3 cellular contexts compared by ENCODE assay signal in the genomic region with DNA sequence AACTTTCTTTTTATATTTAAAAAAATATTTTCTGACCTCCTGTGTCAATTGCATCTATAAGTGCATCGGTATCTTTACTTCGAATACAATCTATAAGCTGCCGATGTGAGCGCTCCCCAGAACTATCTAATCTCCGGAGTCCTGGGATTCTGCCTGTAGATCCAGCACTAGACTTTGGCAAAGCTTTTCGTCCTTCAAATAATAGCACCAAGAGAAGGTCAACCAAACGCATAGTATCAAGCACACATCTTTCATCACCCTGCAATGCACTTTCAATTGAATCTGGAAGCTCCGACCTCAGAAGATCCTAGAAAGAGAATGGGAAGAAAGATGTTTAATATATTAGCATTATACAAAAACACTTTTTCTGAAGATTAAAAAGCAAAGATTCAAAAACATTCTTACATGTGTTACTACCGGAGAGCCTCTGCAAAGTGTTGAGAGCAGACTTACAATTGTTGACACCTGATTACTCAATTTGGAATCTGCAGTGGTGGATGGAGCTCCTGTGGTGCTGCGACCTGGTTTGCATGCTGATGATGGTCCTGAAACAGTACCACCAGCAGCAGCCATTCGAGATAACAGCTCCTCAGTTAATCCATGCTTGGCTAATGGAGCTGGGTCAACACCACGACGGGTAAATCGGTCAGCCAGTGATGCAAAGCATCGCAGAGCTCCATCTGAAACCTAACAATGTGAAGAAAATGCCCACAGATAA.
TF ChIP-seq lines count a peak whose summit lies in the region.

No MANE protein-coding gene starts in this region.

TF ChIP-seq in HepG2, 621 proteins besides CTCF, POLR2A, EP300 and RAD21:
- TF ChIP-seq RBM22 (optimal IDR thresholded peaks at IDR 0.05; ENCODE audit: low read length) (peak; percentile 95), ZNF501 (CRISPR knock-in tag; IDR thresholded peaks at IDR 0.05) (0 out of 2 replicates have a peak, but pooled peaks have one; percentile 17), ZNF354B (CRISPR knock-in tag; IDR thresholded peaks at IDR 0.05) (0 out of 2 replicates have a peak, but pooled peaks have one; percentile 46), FOXP1 (IDR thresholded peaks at IDR 0.05) (no peak), FOXP1 (CRISPR knock-in tag; IDR thresholded peaks at IDR 0.05) (no peak), POLR2G (IDR thresholded peaks at IDR 0.05; ENCODE audit: low read depth, low read length) (peak; percentile 14; the same call in 1 of the 2 replicates), ZNF234 (CRISPR knock-in tag; conservative IDR thresholded peaks at IDR 0.05) (no peak)
- TF ChIP-seq, protein P1, sequence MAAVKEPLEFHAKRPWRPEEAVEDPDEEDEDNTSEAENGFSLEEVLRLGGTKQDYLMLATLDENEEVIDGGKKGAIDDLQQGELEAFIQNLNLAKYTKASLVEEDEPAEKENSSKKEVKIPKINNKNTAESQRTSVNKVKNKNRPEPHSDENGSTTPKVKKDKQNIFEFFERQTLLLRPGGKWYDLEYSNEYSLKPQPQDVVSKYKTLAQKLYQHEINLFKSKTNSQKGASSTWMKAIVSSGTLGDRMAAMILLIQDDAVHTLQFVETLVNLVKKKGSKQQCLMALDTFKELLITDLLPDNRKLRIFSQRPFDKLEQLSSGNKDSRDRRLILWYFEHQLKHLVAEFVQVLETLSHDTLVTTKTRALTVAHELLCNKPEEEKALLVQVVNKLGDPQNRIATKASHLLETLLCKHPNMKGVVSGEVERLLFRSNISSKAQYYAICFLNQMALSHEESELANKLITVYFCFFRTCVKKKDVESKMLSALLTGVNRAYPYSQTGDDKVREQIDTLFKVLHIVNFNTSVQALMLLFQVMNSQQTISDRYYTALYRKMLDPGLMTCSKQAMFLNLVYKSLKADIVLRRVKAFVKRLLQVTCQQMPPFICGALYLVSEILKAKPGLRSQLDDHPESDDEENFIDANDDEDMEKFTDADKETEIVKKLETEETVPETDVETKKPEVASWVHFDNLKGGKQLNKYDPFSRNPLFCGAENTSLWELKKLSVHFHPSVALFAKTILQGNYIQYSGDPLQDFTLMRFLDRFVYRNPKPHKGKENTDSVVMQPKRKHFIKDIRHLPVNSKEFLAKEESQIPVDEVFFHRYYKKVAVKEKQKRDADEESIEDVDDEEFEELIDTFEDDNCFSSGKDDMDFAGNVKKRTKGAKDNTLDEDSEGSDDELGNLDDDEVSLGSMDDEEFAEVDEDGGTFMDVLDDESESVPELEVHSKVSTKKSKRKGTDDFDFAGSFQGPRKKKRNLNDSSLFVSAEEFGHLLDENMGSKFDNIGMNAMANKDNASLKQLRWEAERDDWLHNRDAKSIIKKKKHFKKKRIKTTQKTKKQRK (IDR thresholded peaks at IDR 0.05; ENCODE audit: low read length), result no peak
- TF ChIP-seq, protein P2, sequence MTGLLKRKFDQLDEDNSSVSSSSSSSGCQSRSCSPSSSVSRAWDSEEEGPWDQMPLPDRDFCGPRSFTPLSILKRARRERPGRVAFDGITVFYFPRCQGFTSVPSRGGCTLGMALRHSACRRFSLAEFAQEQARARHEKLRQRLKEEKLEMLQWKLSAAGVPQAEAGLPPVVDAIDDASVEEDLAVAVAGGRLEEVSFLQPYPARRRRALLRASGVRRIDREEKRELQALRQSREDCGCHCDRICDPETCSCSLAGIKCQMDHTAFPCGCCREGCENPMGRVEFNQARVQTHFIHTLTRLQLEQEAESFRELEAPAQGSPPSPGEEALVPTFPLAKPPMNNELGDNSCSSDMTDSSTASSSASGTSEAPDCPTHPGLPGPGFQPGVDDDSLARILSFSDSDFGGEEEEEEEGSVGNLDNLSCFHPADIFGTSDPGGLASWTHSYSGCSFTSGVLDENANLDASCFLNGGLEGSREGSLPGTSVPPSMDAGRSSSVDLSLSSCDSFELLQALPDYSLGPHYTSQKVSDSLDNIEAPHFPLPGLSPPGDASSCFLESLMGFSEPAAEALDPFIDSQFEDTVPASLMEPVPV (CRISPR knock-in tag; IDR thresholded peaks at IDR 0.05), result peak; percentile 29; the same call in 1 of the 2 replicates
- TF ChIP-seq, protein P3, sequence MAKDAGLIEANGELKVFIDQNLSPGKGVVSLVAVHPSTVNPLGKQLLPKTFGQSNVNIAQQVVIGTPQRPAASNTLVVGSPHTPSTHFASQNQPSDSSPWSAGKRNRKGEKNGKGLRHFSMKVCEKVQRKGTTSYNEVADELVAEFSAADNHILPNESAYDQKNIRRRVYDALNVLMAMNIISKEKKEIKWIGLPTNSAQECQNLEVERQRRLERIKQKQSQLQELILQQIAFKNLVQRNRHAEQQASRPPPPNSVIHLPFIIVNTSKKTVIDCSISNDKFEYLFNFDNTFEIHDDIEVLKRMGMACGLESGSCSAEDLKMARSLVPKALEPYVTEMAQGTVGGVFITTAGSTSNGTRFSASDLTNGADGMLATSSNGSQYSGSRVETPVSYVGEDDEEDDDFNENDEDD (CRISPR knock-in tag; IDR thresholded peaks at IDR 0.05; ENCODE audit: borderline replicate concordance), result no peak

TF ChIP-seq in IMR-90, 13 proteins besides CTCF, POLR2A, EP300 and RAD21:
- no peak for TF ChIP-seq RCOR1 (IDR thresholded peaks at IDR 0.05; ENCODE audit: insufficient replicate concordance, low read length)
- TF ChIP-seq MAFK (IDR thresholded peaks at IDR 0.05; ENCODE audit: low read depth, low read length), result no peak
- TF ChIP-seq CHD1 (IDR thresholded peaks at IDR 0.05; ENCODE audit: low read depth, low read length), result no peak
- TF ChIP-seq RFX5 (IDR thresholded peaks at IDR 0.05; ENCODE audit: low read depth, low read length), result no peak
- no peak for TF ChIP-seq NFE2L2 (IDR thresholded peaks at IDR 0.05; ENCODE audit: low read depth, low read length)
- TF ChIP-seq MXI1 (IDR thresholded peaks at IDR 0.05; ENCODE audit: borderline replicate concordance, low read depth, low read length), result no peak
- no peak for TF ChIP-seq CEBPB (IDR thresholded peaks at IDR 0.05; ENCODE audit: low read depth, low read length)
- TF ChIP-seq, protein P4, sequence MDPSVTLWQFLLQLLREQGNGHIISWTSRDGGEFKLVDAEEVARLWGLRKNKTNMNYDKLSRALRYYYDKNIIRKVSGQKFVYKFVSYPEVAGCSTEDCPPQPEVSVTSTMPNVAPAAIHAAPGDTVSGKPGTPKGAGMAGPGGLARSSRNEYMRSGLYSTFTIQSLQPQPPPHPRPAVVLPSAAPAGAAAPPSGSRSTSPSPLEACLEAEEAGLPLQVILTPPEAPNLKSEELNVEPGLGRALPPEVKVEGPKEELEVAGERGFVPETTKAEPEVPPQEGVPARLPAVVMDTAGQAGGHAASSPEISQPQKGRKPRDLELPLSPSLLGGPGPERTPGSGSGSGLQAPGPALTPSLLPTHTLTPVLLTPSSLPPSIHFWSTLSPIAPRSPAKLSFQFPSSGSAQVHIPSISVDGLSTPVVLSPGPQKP (IDR thresholded peaks at IDR 0.05; ENCODE audit: borderline replicate concordance, low read depth, low read length), result no peak
- no peak for TF ChIP-seq MAZ (IDR thresholded peaks at IDR 0.05; ENCODE audit: borderline replicate concordance, low read depth, low read length)
- TF ChIP-seq BHLHE40 (IDR thresholded peaks at IDR 0.05; ENCODE audit: low read depth, low read length), result no peak
- no peak for TF ChIP-seq SMC3 (IDR thresholded peaks at IDR 0.05; ENCODE audit: low read depth, low read length)
- TF ChIP-seq, protein P5, sequence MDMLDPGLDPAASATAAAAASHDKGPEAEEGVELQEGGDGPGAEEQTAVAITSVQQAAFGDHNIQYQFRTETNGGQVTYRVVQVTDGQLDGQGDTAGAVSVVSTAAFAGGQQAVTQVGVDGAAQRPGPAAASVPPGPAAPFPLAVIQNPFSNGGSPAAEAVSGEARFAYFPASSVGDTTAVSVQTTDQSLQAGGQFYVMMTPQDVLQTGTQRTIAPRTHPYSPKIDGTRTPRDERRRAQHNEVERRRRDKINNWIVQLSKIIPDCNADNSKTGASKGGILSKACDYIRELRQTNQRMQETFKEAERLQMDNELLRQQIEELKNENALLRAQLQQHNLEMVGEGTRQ (IDR thresholded peaks at IDR 0.05; ENCODE audit: low read depth, low read length), result no peak
- no peak for TF ChIP-seq FOS (IDR thresholded peaks at IDR 0.05; ENCODE audit: low read depth, low read length)

TF ChIP-seq in endothelial cell of umbilical vein, 7 proteins besides CTCF, POLR2A, EP300 and RAD21:
- TF ChIP-seq JUN (IDR thresholded peaks at IDR 0.05; ENCODE audit: borderline replicate concordance, insufficient read depth, insufficient read length, low read depth) (no peak), GATA2 (IDR thresholded peaks at IDR 0.05; ENCODE audit: insufficient read depth, insufficient read length, low read depth, low read length) (no peak), FOS (IDR thresholded peaks at IDR 0.05; ENCODE audit: borderline replicate concordance, insufficient read depth, low read length) (no peak), EZH2 (IDR thresholded peaks at IDR 0.05; ENCODE audit: borderline replicate concordance, low read depth, low read length, severe bottlenecking) (no peak), MYC (IDR thresholded peaks at IDR 0.05; ENCODE audit: low read depth, low read length) (no peak), POLR2AphosphoS5 (IDR thresholded peaks at IDR 0.05; ENCODE audit: insufficient read depth, low read depth, low read length) (no peak)
- TF ChIP-seq, protein P6, sequence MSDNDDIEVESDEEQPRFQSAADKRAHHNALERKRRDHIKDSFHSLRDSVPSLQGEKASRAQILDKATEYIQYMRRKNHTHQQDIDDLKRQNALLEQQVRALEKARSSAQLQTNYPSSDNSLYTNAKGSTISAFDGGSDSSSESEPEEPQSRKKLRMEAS (IDR thresholded peaks at IDR 0.05; ENCODE audit: insufficient read depth, insufficient read length), result no peak
TF ChIP-seq in endothelial cell of umbilical vein: peak in this region for 0.
